In genomic region chr2:44906972-44907371, GRCh38 we compare ENCODE assay signal across 1 cellular context.
TF ChIP-seq lines count a peak whose summit lies in the region.

No MANE protein-coding gene starts in this region.

TF ChIP-seq in GM23338, 12 proteins besides CTCF, POLR2A, EP300 and RAD21 (continued from another document):
- TF ChIP-seq ZNF462 (CRISPR knock-in tag; IDR thresholded peaks at IDR 0.05) (no peak), NANOG (IDR thresholded peaks at IDR 0.05; ENCODE audit: borderline replicate concordance) (no peak)
